Comparison of ENCODE assay signal across 1 cellular context in the genomic region with DNA sequence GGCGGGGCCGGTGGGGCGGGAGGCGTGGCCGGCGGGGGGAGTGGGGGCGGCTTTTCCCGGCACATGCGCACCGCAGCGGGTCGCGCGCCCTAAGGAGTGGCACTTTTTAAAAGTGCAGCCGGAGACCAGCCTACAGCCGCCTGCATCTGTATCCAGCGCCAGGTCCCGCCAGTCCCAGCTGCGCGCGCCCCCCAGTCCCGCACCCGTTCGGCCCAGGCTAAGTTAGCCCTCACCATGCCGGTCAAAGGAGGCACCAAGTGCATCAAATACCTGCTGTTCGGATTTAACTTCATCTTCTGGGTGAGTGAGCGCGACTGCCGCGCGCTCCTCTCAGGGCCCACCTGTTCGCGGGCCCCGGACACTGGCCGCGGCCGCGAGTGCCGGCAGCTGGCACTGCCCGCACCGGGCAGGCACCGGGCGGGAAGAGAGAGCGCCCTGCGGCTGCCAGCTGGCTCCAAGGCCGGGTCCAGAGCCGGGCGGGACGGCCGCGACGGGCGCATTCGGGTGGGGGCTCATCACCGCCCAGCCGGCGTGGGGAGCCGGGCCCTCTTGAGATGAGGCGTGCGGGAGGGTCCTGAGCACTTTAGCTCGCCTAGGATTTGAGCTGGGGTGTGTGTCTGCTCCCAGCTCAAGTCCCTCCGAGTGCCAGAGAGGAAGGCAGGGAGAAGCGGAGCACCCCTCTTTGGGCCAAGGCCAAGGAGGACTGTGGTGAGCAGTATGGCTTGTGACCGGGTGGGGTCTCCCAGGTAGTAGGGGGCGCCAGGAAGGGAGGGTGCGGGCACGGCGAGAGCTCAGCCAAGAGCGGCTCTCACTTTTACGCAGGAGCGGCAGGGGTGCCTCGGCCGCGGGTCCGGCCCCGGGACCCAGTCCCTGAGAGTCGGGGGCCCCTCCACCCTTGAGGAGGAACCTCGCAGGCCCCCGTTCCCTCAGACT.
TF ChIP-seq lines count a peak whose summit lies in the region.

CD9 (plus strand) TSS at position 135 of the 933 bp plus-strand sequence; CDS start at position 235, 100 bp downstream.

TF ChIP-seq in K562, 482 proteins besides CTCF, POLR2A, EP300 and RAD21 (continued from another document):
- no peak for TF ChIP-seq PHF20 (IDR thresholded peaks at IDR 0.05; ENCODE audit: partially characterized antibody)
- no peak for TF ChIP-seq FOXK1 (CRISPR knock-in tag; IDR thresholded peaks at IDR 0.05; ENCODE audit: borderline replicate concordance)
- no peak for TF ChIP-seq ZNF551 (CRISPR knock-in tag; IDR thresholded peaks at IDR 0.05)
- peak; percentile 32; the same call in 1 of the 2 replicates for TF ChIP-seq PHF8 (IDR thresholded peaks at IDR 0.05; ENCODE audit: borderline replicate concordance, low read length)
- no peak for TF ChIP-seq ZBTB2 (IDR thresholded peaks at IDR 0.05)
- TF ChIP-seq HEY1 (CRISPR knock-in tag; IDR thresholded peaks at IDR 0.05; ENCODE audit: borderline replicate concordance): no peak
- no peak for TF ChIP-seq NONO (IDR thresholded peaks at IDR 0.05; ENCODE audit: low read depth in 2 of 2, low read length in 1 of 2)
- TF ChIP-seq ZNF239 (CRISPR knock-in tag; IDR thresholded peaks at IDR 0.05): no peak
- TF ChIP-seq MYNN (IDR thresholded peaks at IDR 0.05): no peak
- TF ChIP-seq MYNN (CRISPR knock-in tag; IDR thresholded peaks at IDR 0.05): no peak
- TF ChIP-seq ZNF445 (CRISPR knock-in tag; IDR thresholded peaks at IDR 0.05; ENCODE audit: low read depth): no peak
- no peak for TF ChIP-seq COPS2 (conservative IDR thresholded peaks at IDR 0.05)
- no peak for TF ChIP-seq MCM3 (IDR thresholded peaks at IDR 0.05)
- TF ChIP-seq E2F3 (CRISPR knock-in tag; IDR thresholded peaks at IDR 0.05): no peak
- TF ChIP-seq ZNF75A (CRISPR knock-in tag; IDR thresholded peaks at IDR 0.05): no peak
- no peak for TF ChIP-seq FOS (IDR thresholded peaks at IDR 0.05; ENCODE audit: extremely low read depth, insufficient read length)
- no peak for TF ChIP-seq ID3 (CRISPR knock-in tag; IDR thresholded peaks at IDR 0.05)
- TF ChIP-seq ID3 (tag; IDR thresholded peaks at IDR 0.05): no peak
- no peak for TF ChIP-seq NFATC3 (IDR thresholded peaks at IDR 0.05)
- TF ChIP-seq MAZ (CRISPR knock-in tag; conservative IDR thresholded peaks at IDR 0.05 in 1 of 2, IDR thresholded peaks at IDR 0.05 in 1 of 2): no peak
- TF ChIP-seq KAT7 (CRISPR knock-in tag; IDR thresholded peaks at IDR 0.05; ENCODE audit: borderline replicate concordance): no peak
- no peak for TF ChIP-seq HMG20B (CRISPR knock-in tag; IDR thresholded peaks at IDR 0.05)
- no peak for TF ChIP-seq ASH1L (IDR thresholded peaks at IDR 0.05; ENCODE audit: borderline replicate concordance, low read depth, partially characterized antibody)
- no peak for TF ChIP-seq SRSF3 (IDR thresholded peaks at IDR 0.05; ENCODE audit: insufficient read depth, low read length)
- no peak for TF ChIP-seq ZNF431 (CRISPR knock-in tag; IDR thresholded peaks at IDR 0.05)
- TF ChIP-seq SMARCB1 (IDR thresholded peaks at IDR 0.05; ENCODE audit: insufficient read length, low read depth): no peak
- TF ChIP-seq LCOR (CRISPR knock-in tag; IDR thresholded peaks at IDR 0.05): no peak
- TF ChIP-seq ELF2 (CRISPR knock-in tag; IDR thresholded peaks at IDR 0.05): no peak
- TF ChIP-seq HOXB6 (CRISPR knock-in tag; IDR thresholded peaks at IDR 0.05; ENCODE audit: borderline replicate concordance): no peak
- TF ChIP-seq TFAP4 (CRISPR knock-in tag; IDR thresholded peaks at IDR 0.05; ENCODE audit: borderline replicate concordance): 0 out of 2 replicates have a peak, but pooled peaks have one; percentile 16
- no peak for TF ChIP-seq CREM (IDR thresholded peaks at IDR 0.05; ENCODE audit: low read depth)
- no peak for TF ChIP-seq CBX2 (IDR thresholded peaks at IDR 0.05; ENCODE audit: insufficient read depth, low read length, poor library complexity, severe bottlenecking)
- no peak for TF ChIP-seq TCF3 (CRISPR knock-in tag; IDR thresholded peaks at IDR 0.05)
- peak; percentile 42; the same call in 1 of the 2 replicates for TF ChIP-seq ZNF263 (CRISPR knock-in tag; IDR thresholded peaks at IDR 0.05; ENCODE audit: borderline replicate concordance)
- TF ChIP-seq POLR2B (IDR thresholded peaks at IDR 0.05; ENCODE audit: low read depth, partially characterized antibody): no peak
- no peak for TF ChIP-seq PCBP1 (IDR thresholded peaks at IDR 0.05; ENCODE audit: low read depth, low read length, poor library complexity, severe bottlenecking)
- no peak for TF ChIP-seq EHMT2 (IDR thresholded peaks at IDR 0.05)
- 0 out of 2 replicates have a peak, but pooled peaks have one; percentile 3 for TF ChIP-seq ZFX (CRISPR knock-in tag; IDR thresholded peaks at IDR 0.05)
- no peak for TF ChIP-seq GATA2 (CRISPR knock-in tag; IDR thresholded peaks at IDR 0.05)
- no peak for TF ChIP-seq ZFPM2 (CRISPR knock-in tag; IDR thresholded peaks at IDR 0.05)
- no peak for TF ChIP-seq RBM14 (IDR thresholded peaks at IDR 0.05; ENCODE audit: borderline replicate concordance, insufficient read depth, low read depth, low read length)
- no peak for TF ChIP-seq ZNF766 (CRISPR knock-in tag; conservative IDR thresholded peaks at IDR 0.05)
- no peak for TF ChIP-seq SOX6 (IDR thresholded peaks at IDR 0.05)
- TF ChIP-seq ZC3H4 (CRISPR knock-in tag; IDR thresholded peaks at IDR 0.05; ENCODE audit: borderline replicate concordance): no peak
- no peak for TF ChIP-seq BRD9 (IDR thresholded peaks at IDR 0.05; ENCODE audit: low read depth, partially characterized antibody)
- TF ChIP-seq ZNF740 (CRISPR knock-in tag; IDR thresholded peaks at IDR 0.05): no peak
- TF ChIP-seq ZNF740 (tag; IDR thresholded peaks at IDR 0.05): peak in 1 of 2 experiments; percentile 58; a peak in 1 of 4 replicates
- no peak for TF ChIP-seq RBM39 (optimal IDR thresholded peaks at IDR 0.05; ENCODE audit: low read depth, low read length)
- TF ChIP-seq CBX1 (IDR thresholded peaks at IDR 0.05; ENCODE audit: low read depth): no peak
- no peak for TF ChIP-seq TFE3 (CRISPR knock-in tag; IDR thresholded peaks at IDR 0.05)
TF ChIP-seq in K562: peak in this region for 7.
